ENCODE assay signal across 1 cellular context in genomic region chr1:41242645-41243171, GRCh38.
TF ChIP-seq lines count a peak whose summit lies in the region.

No MANE protein-coding gene starts in this region.

TF ChIP-seq in endothelial cell of umbilical vein, 7 proteins besides CTCF, POLR2A, EP300 and RAD21:
- TF ChIP-seq MAX (IDR thresholded peaks at IDR 0.05; ENCODE audit: insufficient read depth, insufficient read length) (no peak), MYC (IDR thresholded peaks at IDR 0.05; ENCODE audit: low read depth, low read length) (no peak), EZH2 (IDR thresholded peaks at IDR 0.05; ENCODE audit: borderline replicate concordance, low read depth, low read length, severe bottlenecking) (no peak), FOS (IDR thresholded peaks at IDR 0.05; ENCODE audit: borderline replicate concordance, insufficient read depth, low read length) (no peak), POLR2AphosphoS5 (IDR thresholded peaks at IDR 0.05; ENCODE audit: insufficient read depth, low read depth, low read length) (no peak), GATA2 (IDR thresholded peaks at IDR 0.05; ENCODE audit: insufficient read depth, insufficient read length, low read depth, low read length) (no peak), JUN (IDR thresholded peaks at IDR 0.05; ENCODE audit: borderline replicate concordance, insufficient read depth, insufficient read length, low read depth) (no peak)
